Comparison of ENCODE assay signal across 24 cellular contexts in genomic region chr7:157466473-157467261, GRCh38.
DNase-seq lines count a peak whose midpoint lies in the region; ATAC-seq and TF ChIP-seq lines count a peak whose summit lies in the region.
"Had no signal": no experiment of that assay in that cellular context is flagged by ENCODE, and none has a peak within 500 bp of the region (broad histone marks: within the 10 kb centered on the region; RNA-seq: fewer than 3 reads in every experiment).

No MANE protein-coding gene starts in this region.

- H3K4me3 ChIP-seq in right atrium auricular region (no peak overlapping the region), upper lobe of right lung (no peak overlapping the region)
- H3K4me3 ChIP-seq: coronary artery, mucosa of descending colon, SK-N-MC, testis had no signal

- H3K36me3 ChIP-seq in right atrium auricular region, result no peaks in the 10 kb centered on the region
- H3K36me3 ChIP-seq in upper lobe of right lung, result no peaks in the 10 kb centered on the region
- H3K36me3 ChIP-seq: heart left ventricle had no signal

- H3K4me1 Mint-ChIP-seq in WTC11, result peaks cover 13% of the 10 kb centered on the region
- H3K4me1 Mint-ChIP-seq: activated B cell treated with CpG ODN at 0.5 μM for 24 hours had no signal

- H3K9me3 ChIP-seq in right atrium auricular region (no peaks in the 10 kb centered on the region), upper lobe of right lung (no peaks in the 10 kb centered on the region)
- H3K9me3 ChIP-seq: heart left ventricle, mucosa of descending colon, testis had no signal

- no peak overlapping the region for H3K4me3 Mint-ChIP-seq in WTC11
- H3K4me3 Mint-ChIP-seq: activated B cell treated with CpG ODN at 0.5 μM for 24 hours; activated naive CD8-positive, alpha-beta T cell treated with anti-CD3 and anti-CD28 coated beads, Interleukin-2, amount 10 ng/mL, durations not matched to agents 7 days and 5 days; activated T-helper 17 cell treated with anti-CD3 and anti-CD28 coated beads, Interleukin-2, amount 50 U/mL, for 72 hours; CD4-positive, CD25-positive, alpha-beta regulatory T cell; T-helper 2 cell treated with Interferon-gamma antibody and Interleukin-4, amounts not matched to agents 5 μg/mL and 100 μg/mL, for 36 hours had no signal

- H3K9me3 Mint-ChIP-seq in WTC11, result peaks cover 4% of the 10 kb centered on the region
- H3K9me3 Mint-ChIP-seq: activated B cell treated with CpG ODN at 0.5 μM for 24 hours; activated naive CD8-positive, alpha-beta T cell treated with anti-CD3 and anti-CD28 coated beads, Interleukin-2, amount 10 ng/mL, durations not matched to agents 7 days and 5 days; activated T-helper 17 cell treated with anti-CD3 and anti-CD28 coated beads, Interleukin-2, amount 50 U/mL, for 72 hours; T-helper 2 cell treated with Interferon-gamma antibody and Interleukin-4, amounts not matched to agents 5 μg/mL and 100 μg/mL, for 36 hours had no signal

- intact Hi-C loops in left cardiac atrium (cut with DNase I), result no loop called here
- intact Hi-C loops in upper lobe of right lung (cut with DNase I), result no loop called here
- intact Hi-C loops in posterior vena cava (cut with DNase I), result no loop called here

- POLR2A ChIA-PET in WTC11 (lab: Charles Lee), result no interaction called here

- no peak overlapping the region for H3K27ac ChIP-seq in right atrium auricular region
- H3K27ac ChIP-seq in upper lobe of right lung, result no peak overlapping the region
- H3K27ac ChIP-seq: coronary artery, heart left ventricle, SK-N-MC, testis had no signal

- DNase-seq in right atrium auricular region (ENCODE audit: low spot score), result peak; percentile 32
- DNase-seq in left cardiac atrium, result no peak
- no peak for DNase-seq in WTC11 (ENCODE audit: low spot score)
- peak; percentile 53 for DNase-seq in mesenteric fat pad (ENCODE audit: low spot score)
- peak; percentile 47 for DNase-seq in upper lobe of right lung
- DNase-seq in NOMO-1 treated with dmso at 0.1 percent for 144 hours (lab: John Stamatoyannopoulos, UW; ENCODE audit: unreplicated experiment), result no peak
- no peak for DNase-seq in NOMO-1 treated with DMSO at 0.1 percent for 48 hours (lab: John Stamatoyannopoulos, UW; ENCODE audit: unreplicated experiment)
- DNase-seq in posterior vena cava (ENCODE audit: low spot score), result no peak
- DNase-seq: activated B cell treated with CpG ODN at 0.5 μM for 24 hours; activated naive CD8-positive, alpha-beta T cell treated with anti-CD3 and anti-CD28 coated beads, Interleukin-2, amount 10 ng/mL, durations not matched to agents 7 days and 5 days; CD4-positive, CD25-positive, alpha-beta regulatory T cell; DMS 273 treated with DMSO at 0.1 percent for 48 hours; IMR-90; mucosa of descending colon; NCI-H187 treated with DMSO at 0.1 percent for 48 hours; NCI-H226; nucleus accumbens; right cardiac atrium; testis had no signal

- H3K27ac Mint-ChIP-seq in WTC11, result no peak overlapping the region
- H3K27ac Mint-ChIP-seq: activated B cell treated with CpG ODN at 0.5 μM for 24 hours; activated naive CD8-positive, alpha-beta T cell treated with anti-CD3 and anti-CD28 coated beads, Interleukin-2, amount 10 ng/mL, durations not matched to agents 7 days and 5 days; activated T-helper 17 cell treated with anti-CD3 and anti-CD28 coated beads, Interleukin-2, amount 50 U/mL, for 72 hours; T-helper 2 cell treated with Interferon-gamma antibody and Interleukin-4, amounts not matched to agents 5 μg/mL and 100 μg/mL, for 36 hours had no signal

- H3K4me1 ChIP-seq in right atrium auricular region (no peaks in the 10 kb centered on the region), upper lobe of right lung (no peaks in the 10 kb centered on the region)
- H3K4me1 ChIP-seq: testis had no signal

- H3K36me3 Mint-ChIP-seq in WTC11, result no peaks in the 10 kb centered on the region
- H3K36me3 Mint-ChIP-seq: CD4-positive, CD25-positive, alpha-beta regulatory T cell had no signal

- no peak for TF ChIP-seq CTCF in right atrium auricular region (IDR thresholded peaks at IDR 0.05)
- TF ChIP-seq CTCF in WTC11 (IDR thresholded peaks at IDR 0.05), result no peak
- no peak for TF ChIP-seq CTCF in upper lobe of right lung (IDR thresholded peaks at IDR 0.05)

- H3K27me3 ChIP-seq in right atrium auricular region (peaks cover 0 to 9% of the 10 kb centered on the region in 2 donors), upper lobe of right lung (peaks cover 28% of the 10 kb centered on the region)
- H3K27me3 ChIP-seq: testis had no signal

- ATAC-seq in left cardiac atrium (no peak), WTC11 (peak; percentile 36), upper lobe of right lung (no peak)
- ATAC-seq: activated T-helper 17 cell treated with anti-CD3 and anti-CD28 coated beads, Interleukin-2, amount 50 U/mL, for 72 hours; heart left ventricle; mucosa of descending colon; right cardiac atrium had no signal

- peaks cover 18% of the 10 kb centered on the region for H3K27me3 Mint-ChIP-seq in WTC11 (ENCODE audit: low read depth)
- H3K27me3 Mint-ChIP-seq: activated T-helper 17 cell treated with anti-CD3 and anti-CD28 coated beads, Interleukin-2, amount 50 U/mL, for 72 hours; CD4-positive, CD25-positive, alpha-beta regulatory T cell had no signal

- CTCF ChIA-PET in WTC11 (lab: Charles Lee), result interaction anchor here (3.2 kb wide), 1 partner anchor 8 kb away, joined by 26 read pairs; no protein-coding TSS in a partner anchor

TF ChIP-seq in WTC11, 78 proteins besides CTCF, POLR2A, EP300 and RAD21 (continues in another document):
- no peak for TF ChIP-seq MXD4 (CRISPR knock-in tag; IDR thresholded peaks at IDR 0.05; ENCODE audit: borderline replicate concordance)
- no peak for TF ChIP-seq PRRX2 (CRISPR knock-in tag; IDR thresholded peaks at IDR 0.05)
- no peak for TF ChIP-seq NR1H2 (CRISPR knock-in tag; IDR thresholded peaks at IDR 0.05)
- no peak for TF ChIP-seq ZSCAN18 (CRISPR knock-in tag; IDR thresholded peaks at IDR 0.05)
- no peak for TF ChIP-seq ZNF423 (CRISPR knock-in tag; IDR thresholded peaks at IDR 0.05)
- no peak for TF ChIP-seq ESRRA (CRISPR knock-in tag; IDR thresholded peaks at IDR 0.05; ENCODE audit: borderline replicate concordance)
- no peak for TF ChIP-seq TEAD4 (CRISPR knock-in tag; IDR thresholded peaks at IDR 0.05)
- TF ChIP-seq GABPB1 (CRISPR knock-in tag; IDR thresholded peaks at IDR 0.05), result no peak
- TF ChIP-seq RELA (CRISPR knock-in tag; IDR thresholded peaks at IDR 0.05; ENCODE audit: borderline replicate concordance), result no peak
- TF ChIP-seq, protein P1, sequence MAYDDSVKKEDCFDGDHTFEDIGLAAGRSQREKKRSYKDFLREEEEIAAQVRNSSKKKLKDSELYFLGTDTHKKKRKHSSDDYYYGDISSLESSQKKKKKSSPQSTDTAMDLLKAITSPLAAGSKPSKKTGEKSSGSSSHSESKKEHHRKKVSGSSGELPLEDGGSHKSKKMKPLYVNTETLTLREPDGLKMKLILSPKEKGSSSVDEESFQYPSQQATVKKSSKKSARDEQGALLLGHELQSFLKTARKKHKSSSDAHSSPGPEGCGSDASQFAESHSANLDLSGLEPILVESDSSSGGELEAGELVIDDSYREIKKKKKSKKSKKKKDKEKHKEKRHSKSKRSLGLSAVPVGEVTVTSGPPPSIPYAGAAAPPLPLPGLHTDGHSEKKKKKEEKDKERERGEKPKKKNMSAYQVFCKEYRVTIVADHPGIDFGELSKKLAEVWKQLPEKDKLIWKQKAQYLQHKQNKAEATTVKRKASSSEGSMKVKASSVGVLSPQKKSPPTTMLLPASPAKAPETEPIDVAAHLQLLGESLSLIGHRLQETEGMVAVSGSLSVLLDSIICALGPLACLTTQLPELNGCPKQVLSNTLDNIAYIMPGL (CRISPR knock-in tag; IDR thresholded peaks at IDR 0.05), result no peak
- TF ChIP-seq ETV6 (CRISPR knock-in tag; IDR thresholded peaks at IDR 0.05), result no peak
- no peak for TF ChIP-seq NFYB (CRISPR knock-in tag; conservative IDR thresholded peaks at IDR 0.05; ENCODE audit: low read depth)
- TF ChIP-seq NR3C1 (CRISPR knock-in tag; conservative IDR thresholded peaks at IDR 0.05; ENCODE audit: low read depth), result no peak
- TF ChIP-seq ATF6 (CRISPR knock-in tag; IDR thresholded peaks at IDR 0.05), result no peak

Comparison
In these comparisons a context has a peak if more than half of its experiments do, and no peak if none do; other contexts are left out.
1. DNase-seq: peak in right atrium auricular region (single experiment), mesenteric fat pad (single experiment) and upper lobe of right lung (single experiment); none in left cardiac atrium (single experiment), WTC11 (single experiment), NOMO-1 treated with dmso at 0.1 percent for 144 hours (single experiment), NOMO-1 treated with DMSO at 0.1 percent for 48 hours (single experiment) and posterior vena cava (single experiment).